Comparison of ENCODE assay signal across 1 cellular context in genomic region chr4:154959756-154960155, GRCh38.
TF ChIP-seq lines count a peak whose summit lies in the region.

No MANE protein-coding gene starts in this region.

TF ChIP-seq in neural cell, 6 proteins besides CTCF, POLR2A, EP300 and RAD21 (continued from another document):
- TF ChIP-seq, protein P1, sequence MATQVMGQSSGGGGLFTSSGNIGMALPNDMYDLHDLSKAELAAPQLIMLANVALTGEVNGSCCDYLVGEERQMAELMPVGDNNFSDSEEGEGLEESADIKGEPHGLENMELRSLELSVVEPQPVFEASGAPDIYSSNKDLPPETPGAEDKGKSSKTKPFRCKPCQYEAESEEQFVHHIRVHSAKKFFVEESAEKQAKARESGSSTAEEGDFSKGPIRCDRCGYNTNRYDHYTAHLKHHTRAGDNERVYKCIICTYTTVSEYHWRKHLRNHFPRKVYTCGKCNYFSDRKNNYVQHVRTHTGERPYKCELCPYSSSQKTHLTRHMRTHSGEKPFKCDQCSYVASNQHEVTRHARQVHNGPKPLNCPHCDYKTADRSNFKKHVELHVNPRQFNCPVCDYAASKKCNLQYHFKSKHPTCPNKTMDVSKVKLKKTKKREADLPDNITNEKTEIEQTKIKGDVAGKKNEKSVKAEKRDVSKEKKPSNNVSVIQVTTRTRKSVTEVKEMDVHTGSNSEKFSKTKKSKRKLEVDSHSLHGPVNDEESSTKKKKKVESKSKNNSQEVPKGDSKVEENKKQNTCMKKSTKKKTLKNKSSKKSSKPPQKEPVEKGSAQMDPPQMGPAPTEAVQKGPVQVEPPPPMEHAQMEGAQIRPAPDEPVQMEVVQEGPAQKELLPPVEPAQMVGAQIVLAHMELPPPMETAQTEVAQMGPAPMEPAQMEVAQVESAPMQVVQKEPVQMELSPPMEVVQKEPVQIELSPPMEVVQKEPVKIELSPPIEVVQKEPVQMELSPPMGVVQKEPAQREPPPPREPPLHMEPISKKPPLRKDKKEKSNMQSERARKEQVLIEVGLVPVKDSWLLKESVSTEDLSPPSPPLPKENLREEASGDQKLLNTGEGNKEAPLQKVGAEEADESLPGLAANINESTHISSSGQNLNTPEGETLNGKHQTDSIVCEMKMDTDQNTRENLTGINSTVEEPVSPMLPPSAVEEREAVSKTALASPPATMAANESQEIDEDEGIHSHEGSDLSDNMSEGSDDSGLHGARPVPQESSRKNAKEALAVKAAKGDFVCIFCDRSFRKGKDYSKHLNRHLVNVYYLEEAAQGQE (IDR thresholded peaks at IDR 0.05; ENCODE audit: borderline replicate concordance): peak; percentile 62
- TF ChIP-seq TAF1 (IDR thresholded peaks at IDR 0.05; ENCODE audit: low read depth) (no peak), SMC3 (conservative IDR thresholded peaks at IDR 0.05; ENCODE audit: poor library complexity) (no peak), POLR2AphosphoS5 (IDR thresholded peaks at IDR 0.05) (peak; percentile 45)
